In the genomic region with DNA sequence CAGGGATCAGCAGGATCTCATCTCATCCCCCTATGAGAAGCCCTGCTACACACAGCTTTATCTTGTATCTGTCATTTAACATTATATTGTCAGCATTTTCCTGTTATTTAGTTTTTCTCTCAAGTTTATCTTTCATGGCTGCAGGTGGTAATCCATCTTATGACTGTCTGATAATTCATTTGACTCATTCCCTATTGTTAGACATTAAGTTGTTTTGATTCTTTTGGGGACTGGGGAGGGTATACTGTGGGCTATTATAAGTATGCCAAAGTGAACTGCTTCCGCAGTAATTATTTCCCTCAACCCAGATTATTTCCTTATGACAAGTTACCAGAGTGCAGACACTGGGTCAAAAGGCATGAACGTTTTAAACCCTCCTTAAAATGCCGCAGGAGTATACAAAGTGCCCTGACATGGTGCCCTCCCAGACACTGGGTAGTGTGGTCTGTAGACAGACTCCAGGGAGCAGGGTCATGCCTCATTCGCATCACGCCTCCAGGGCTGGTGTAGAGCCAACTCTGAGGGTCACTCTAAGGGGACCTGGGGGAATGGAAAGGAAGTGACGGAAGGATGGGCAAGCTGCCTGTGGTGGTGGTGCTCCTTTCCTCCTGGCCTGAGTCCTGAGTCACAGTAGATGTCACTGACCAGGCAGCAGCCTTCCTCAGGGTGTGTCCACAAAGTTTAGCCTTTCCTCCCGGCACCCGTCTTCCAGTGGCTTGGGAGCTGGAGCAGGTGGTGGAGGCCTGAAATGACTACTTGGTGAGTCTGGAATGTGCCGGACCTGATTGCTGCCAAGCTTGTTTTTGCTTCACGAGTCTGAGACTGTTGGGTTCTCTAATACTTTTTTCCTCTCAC, we compare ENCODE assay signal across 13 cellular contexts. TPM values are rescaled to one million over a fixed set of nuclear protein-coding genes. Genes with fewer than 3 reads are reported as not detected.
DNase-seq lines count a peak whose midpoint lies in the region; ATAC-seq lines count a peak whose summit lies in the region.
"Had no signal": no experiment of that assay in that cellular context is flagged by ENCODE, and none has a peak within 500 bp of the region (broad histone marks: within the 10 kb centered on the region; RNA-seq: fewer than 3 reads in every experiment).

No MANE protein-coding gene starts in this region.

- H3K27ac Mint-ChIP-seq in activated naive CD8-positive, alpha-beta T cell treated with anti-CD3 and anti-CD28 coated beads for 36 hours, result no peak overlapping the region
- H3K27ac Mint-ChIP-seq: T-helper 17 cell had no signal

- H3K9me3 ChIP-seq in duodenal mucosa (ENCODE audit: control insufficient read depth in 1 of 2, low read length in 2 of 2), result no peaks in the 10 kb centered on the region
- H3K9me3 ChIP-seq: BE2C had no signal

- ATAC-seq in GM21423 (IDR thresholded peaks at IDR 0.05; ENCODE audit: unreplicated experiment), result no peak
- ATAC-seq: T-helper 17 cell had no signal

- H3K4me1 ChIP-seq in duodenal mucosa (ENCODE audit: control insufficient read depth in 1 of 2, insufficient read depth in 2 of 2, low read length in 2 of 2), result peaks cover 40 to 44% of the 10 kb centered on the region in 2 donors
- H3K4me1 ChIP-seq: BE2C had no signal

- H3K4me1 Mint-ChIP-seq in activated naive CD8-positive, alpha-beta T cell treated with anti-CD3 and anti-CD28 coated beads for 36 hours, result peaks cover 11% of the 10 kb centered on the region

- H3K36me3 Mint-ChIP-seq in activated naive CD8-positive, alpha-beta T cell treated with anti-CD3 and anti-CD28 coated beads for 36 hours, result no peaks in the 10 kb centered on the region

- H3K4me3 Mint-ChIP-seq in activated naive CD8-positive, alpha-beta T cell treated with anti-CD3 and anti-CD28 coated beads for 36 hours, result no peak overlapping the region
- H3K4me3 Mint-ChIP-seq: T-helper 17 cell had no signal

- peak overlapping the region; percentile 26 to 31 for H3K9ac ChIP-seq in duodenal mucosa (ENCODE audit: low read depth in 1 of 2, low read length in 2 of 2)

- peak overlapping the region; percentile 58 for H3K27ac ChIP-seq in duodenal mucosa (ENCODE audit: low read depth, low read length)

- H3K27me3 Mint-ChIP-seq in activated naive CD8-positive, alpha-beta T cell treated with anti-CD3 and anti-CD28 coated beads for 36 hours, result no peaks in the 10 kb centered on the region
- H3K27me3 Mint-ChIP-seq: T-helper 17 cell had no signal

- peaks cover 3 to 6% of the 10 kb centered on the region in 2 donors for H3K36me3 ChIP-seq in duodenal mucosa (ENCODE audit: control insufficient read depth in 1 of 2, insufficient read depth in 2 of 2, low read length in 2 of 2)
- H3K36me3 ChIP-seq: BE2C had no signal

- no peaks in the 10 kb centered on the region for H3K27me3 ChIP-seq in duodenal mucosa (ENCODE audit: control insufficient read depth in 1 of 2, insufficient read depth in 2 of 2, low read length in 2 of 2)
- H3K27me3 ChIP-seq: BE2C had no signal

- no peaks in the 10 kb centered on the region for H3K9me3 Mint-ChIP-seq in activated naive CD8-positive, alpha-beta T cell treated with anti-CD3 and anti-CD28 coated beads for 36 hours

- DNase-seq in A172 (ENCODE audit: low spot score), result peak; percentile 97
- peak; percentile 61 for DNase-seq in HK-2 (ENCODE audit: unreplicated experiment)
- DNase-seq in mucosa of gallbladder (ENCODE audit: low spot score), result peak; percentile 38
- DNase-seq in NOMO-1 (lab: John Stamatoyannopoulos, UW; ENCODE audit: unreplicated experiment in 2 of 2), result no peak
- no peak for DNase-seq in activated naive CD8-positive, alpha-beta T cell treated with anti-CD3 and anti-CD28 coated beads for 36 hours
- DNase-seq in DMS153 treated with DMSO at 0.1 percent for 48 hours (lab: John Stamatoyannopoulos, UW; ENCODE audit: unreplicated experiment), result no peak
- DNase-seq: activated T-cell treated with anti-CD3 and anti-CD28 coated beads for 4 hours; BE2C; NCI-H2081; stimulated activated CD4-positive, alpha-beta T cell treated with anti-CD3 and anti-CD28 coated beads, Interleukin-1b, Interleukin-23, amount 100 ng/mL, for 48 hours; T-helper 17 cell had no signal

- H3K4me3 ChIP-seq in duodenal mucosa (ENCODE audit: low read depth in 1 of 2, low read length in 2 of 2), result peak overlapping the region; percentile 8 to 10

RNA-seq across cellular contexts. Expression of gene GPR160, which starts 11.6 kb away (rescaled TPM):
- 1.9 and 2.7 TPM in 2 replicates for total RNA-seq in A172 (2014; rRNA removed; shearing (Covaris generic))
- total RNA-seq in mucosa of gallbladder, result 36.3 TPM
- 1 to 10 TPM; 8.2 to 9.6 TPM for total RNA-seq in activated naive CD8-positive, alpha-beta T cell treated with anti-CD3 and anti-CD28 coated beads for 36 hours

Comparison
In these comparisons a context has a peak if more than half of its experiments do, and no peak if none do; other contexts are left out.
1. DNase-seq: peak in A172 (single experiment), HK-2 (single experiment) and mucosa of gallbladder (single experiment); none in NOMO-1 (0 of 2), activated naive CD8-positive, alpha-beta T cell treated with anti-CD3 and anti-CD28 coated beads for 36 hours (single experiment) and DMS153 treated with DMSO at 0.1 percent for 48 hours (single experiment).